17 cellular contexts compared by ENCODE assay signal in the genomic region with DNA sequence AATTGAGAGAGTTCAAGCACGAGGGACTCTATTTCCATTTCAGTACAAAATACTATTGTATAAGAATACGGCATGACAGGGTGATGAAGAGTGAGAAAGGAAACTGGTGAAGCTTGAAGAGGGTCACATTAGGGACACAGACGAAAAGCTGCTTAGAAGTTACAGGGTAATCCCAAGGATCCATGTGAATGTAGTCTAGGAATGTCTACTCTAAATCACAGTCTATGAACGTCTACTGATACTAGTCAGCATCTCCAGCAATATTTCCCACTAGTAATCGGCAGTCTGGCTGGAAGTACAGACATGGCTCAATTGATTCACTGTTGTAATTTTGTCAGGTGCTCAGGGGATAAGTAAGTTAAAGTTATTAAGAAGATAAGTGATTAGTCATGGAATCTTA.
"Had no signal": no experiment of that assay in that cellular context is flagged by ENCODE, and none has a peak within 500 bp of the region (broad histone marks: within the 10 kb centered on the region; RNA-seq: fewer than 3 reads in every experiment).

No MANE protein-coding gene starts in this region.

- H3K4me1 ChIP-seq: prostate gland had no signal

- H3K27ac Mint-ChIP-seq: activated naive CD8-positive, alpha-beta T cell treated with anti-CD3 and anti-CD28 coated beads, Interleukin-2, amount 10 ng/mL, durations not matched to agents 7 days and 5 days; natural killer cell had no signal

- H3K27me3 ChIP-seq: dorsolateral prefrontal cortex, sigmoid colon had no signal

- FAIRE-seq: bronchial epithelial cell, endometrium had no signal

- H3K4me3 ChIP-seq: dorsolateral prefrontal cortex, prostate gland, sigmoid colon had no signal

- H3K27me3 Mint-ChIP-seq: activated naive CD8-positive, alpha-beta T cell treated with anti-CD3 and anti-CD28 coated beads, Interleukin-2, amount 10 ng/mL, durations not matched to agents 7 days and 5 days had no signal

- H3K27ac ChIP-seq: dorsolateral prefrontal cortex, prostate gland, sigmoid colon had no signal

- H3K9me3 Mint-ChIP-seq: activated naive CD8-positive, alpha-beta T cell treated with anti-CD3 and anti-CD28 coated beads, Interleukin-2, amount 10 ng/mL, durations not matched to agents 7 days and 5 days; natural killer cell had no signal

- H3K9me3 ChIP-seq: prostate gland, sigmoid colon had no signal

- H3K36me3 Mint-ChIP-seq: natural killer cell had no signal

- DNase-seq: activated CD4-positive, alpha-beta T cell treated with anti-CD3 and anti-CD28 coated beads for 1 hour; activated CD4-positive, alpha-beta T cell treated with anti-CD3 and anti-CD28 coated beads, Interleukin-2, amount 50 U/mL, for 48 hours; activated gamma-delta T cell; activated naive CD8-positive, alpha-beta T cell treated with anti-CD3 and anti-CD28 coated beads, Interleukin-2, amount 10 ng/mL, durations not matched to agents 7 days and 5 days; aorta; dorsolateral prefrontal cortex; islet precursor cell; natural killer cell; sigmoid colon; stimulated activated CD4-positive, alpha-beta T cell treated with anti-CD3 and anti-CD28 coated beads, Interleukin-1b, Interleukin-23, amount 100 ng/mL, for 48 hours; T-helper 1 cell; T1000 had no signal

- H3K4me3 Mint-ChIP-seq: activated naive CD8-positive, alpha-beta T cell treated with anti-CD3 and anti-CD28 coated beads, Interleukin-2, amount 10 ng/mL, durations not matched to agents 7 days and 5 days; natural killer cell had no signal

- ATAC-seq: left lobe of liver, natural killer cell, SK-N-SH treated with all-trans-retinoic acid at 6 μM for 48 hours had no signal

- H3K36me3 ChIP-seq: prostate gland had no signal
